8 cellular contexts compared by ENCODE assay signal in genomic region chr3:6321999-6322398, GRCh38.
"Had no signal": no experiment of that assay in that cellular context is flagged by ENCODE, and none has a peak within 500 bp of the region (broad histone marks: within the 10 kb centered on the region; RNA-seq: fewer than 3 reads in every experiment).

No MANE protein-coding gene starts in this region.

- H3K27ac ChIP-seq: HL-60 had no signal

- H3K4me2 ChIP-seq: GM23338 had no signal

- H2AFZ ChIP-seq: GM23338 had no signal

- H3K4me3 ChIP-seq: GM23338, K562 had no signal

- ATAC-seq: GM23338, K562 had no signal

- DNase-seq: H9, HCEC 1CT, HFFc6, IMR-90, KG1 had no signal
